Comparison of ENCODE assay signal across 26 cellular contexts in the genomic region with DNA sequence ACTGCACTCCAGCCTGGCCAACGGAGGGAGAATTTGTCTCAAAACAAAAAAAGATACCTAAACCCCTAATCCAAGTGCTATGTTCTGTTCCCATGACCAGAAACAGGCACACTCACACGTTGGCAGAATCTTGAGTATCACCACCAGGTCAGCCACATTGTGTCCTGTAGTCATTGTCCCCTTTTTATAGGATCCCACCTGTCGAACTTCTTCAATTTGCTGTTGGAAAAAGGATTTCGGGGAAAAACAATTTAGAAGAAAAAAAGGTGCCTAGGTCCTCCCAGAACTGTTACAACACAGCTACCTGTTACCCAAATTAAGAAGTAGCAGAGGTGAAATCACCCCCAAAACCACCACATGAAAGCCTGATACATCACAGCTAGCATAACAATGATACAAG. TPM values are rescaled to one million over a fixed set of nuclear protein-coding genes. Genes with fewer than 3 reads are reported as not detected.
A peak's percentile ranks its signal among the peaks of the same experiment; 100 is the strongest.
DNase-seq lines count a peak whose midpoint lies in the region; ATAC-seq and TF ChIP-seq lines count a peak whose summit lies in the region.
"Had no signal": no experiment of that assay in that cellular context is flagged by ENCODE, and none has a peak within 500 bp of the region (broad histone marks: within the 10 kb centered on the region; RNA-seq: fewer than 3 reads in every experiment).

No MANE protein-coding gene starts in this region.

- H3K27ac ChIP-seq in KMS-11: no peak overlapping the region
- H3K27ac ChIP-seq: HL-60, testis, uterus had no signal

- H2AFZ ChIP-seq in KMS-11 (ENCODE audit: low read depth): no peak overlapping the region

- 0 out of 2 replicates have a peak overlapping the region, but pooled peaks have one; percentile 79 for H3K4me2 ChIP-seq in KMS-11

- no peaks in the 10 kb centered on the region for H3K36me3 Mint-ChIP-seq in activated T-cell treated with anti-CD3 and anti-CD28 coated beads, Interleukin-2, amount 50 U/mL, for 24 hours (ENCODE audit: low read depth)
- H3K36me3 Mint-ChIP-seq in activated naive CD8-positive, alpha-beta T cell treated with anti-CD3 and anti-CD28 coated beads for 36 hours: peaks cover 63% of the 10 kb centered on the region
- H3K36me3 Mint-ChIP-seq in nephron progenitor cell (ENCODE audit: low read depth): peaks cover 59% of the 10 kb centered on the region

- peaks cover 72% of the 10 kb centered on the region for H3K36me3 ChIP-seq in KMS-11 (ENCODE audit: insufficient read depth)
- H3K36me3 ChIP-seq: uterus had no signal

- DNase-seq in activated T-cell treated with anti-CD3 and anti-CD28 coated beads, Interleukin-2, amount 50 U/mL, for 24 hours: peak; percentile 20
- DNase-seq in activated T-cell treated with anti-CD3 and anti-CD28 coated beads, Interleukin-2, amount 50 U/mL, for 48 hours: no peak
- no peak for DNase-seq in activated naive CD8-positive, alpha-beta T cell treated with anti-CD3 and anti-CD28 coated beads for 36 hours
- DNase-seq in nephron progenitor cell: no peak
- DNase-seq in kidney glomerular epithelial cell (lab: John Stamatoyannopoulos, UW): no peak
- DNase-seq in MV-4-11 (lab: John Stamatoyannopoulos, UW): no peak
- DNase-seq: effector CD4-positive, alpha-beta T cell; H7; NCI-H1092; NCI-H187; NCI-H2171 treated with DMSO at 0.1 percent for 48 hours; NCI-H526; stimulated activated CD4-positive, alpha-beta T cell treated with anti-CD3 and anti-CD28 coated beads, Interleukin-1b, Interleukin-23, amount 100 ng/mL, for 48 hours; testis; uterus had no signal

- peaks cover 63% of the 10 kb centered on the region for H3K79me2 ChIP-seq in KMS-11 (ENCODE audit: insufficient read depth, low read depth)

- no peak overlapping the region for H3K9ac ChIP-seq in KMS-11

- H3K4me1 ChIP-seq in KMS-11 (ENCODE audit: low read depth, poor library complexity, severe bottlenecking): peaks cover 49% of the 10 kb centered on the region

- H3K27me3 Mint-ChIP-seq in activated T-cell treated with anti-CD3 and anti-CD28 coated beads, Interleukin-2, amount 50 U/mL, for 24 hours: no peaks in the 10 kb centered on the region
- no peaks in the 10 kb centered on the region for H3K27me3 Mint-ChIP-seq in activated naive CD8-positive, alpha-beta T cell treated with anti-CD3 and anti-CD28 coated beads for 36 hours
- no peaks in the 10 kb centered on the region for H3K27me3 Mint-ChIP-seq in nephron progenitor cell (ENCODE audit: low read depth, poor library complexity)

- no peak overlapping the region for H3K4me3 ChIP-seq in KMS-11 (IDR thresholded peaks at IDR 0.05; ENCODE audit: insufficient read depth, low read depth, low read length)
- H3K4me3 ChIP-seq: testis, uterus had no signal

- no peak overlapping the region for H3K4me3 Mint-ChIP-seq in activated T-cell treated with anti-CD3 and anti-CD28 coated beads, Interleukin-2, amount 50 U/mL, for 24 hours
- H3K4me3 Mint-ChIP-seq in activated naive CD8-positive, alpha-beta T cell treated with anti-CD3 and anti-CD28 coated beads for 36 hours: no peak overlapping the region
- H3K4me3 Mint-ChIP-seq in nephron progenitor cell: no peak overlapping the region

- ATAC-seq in GM21526 (IDR thresholded peaks at IDR 0.05; ENCODE audit: low FRiP score, unreplicated experiment): no peak

- no peak for TF ChIP-seq CTCF in KMS-11 (conservative IDR thresholded peaks at IDR 0.05; ENCODE audit: low read depth, low read length)
- no peak for TF ChIP-seq CTCF in nephron progenitor cell (IDR thresholded peaks at IDR 0.05)

- no peaks in the 10 kb centered on the region for H3K9me3 Mint-ChIP-seq in activated T-cell treated with anti-CD3 and anti-CD28 coated beads, Interleukin-2, amount 50 U/mL, for 24 hours
- peaks cover 2% of the 10 kb centered on the region for H3K9me3 Mint-ChIP-seq in activated naive CD8-positive, alpha-beta T cell treated with anti-CD3 and anti-CD28 coated beads for 36 hours
- H3K9me3 Mint-ChIP-seq in nephron progenitor cell: no peaks in the 10 kb centered on the region

- H3K27me3 ChIP-seq in KMS-11 (ENCODE audit: insufficient read depth, low read depth): no peaks in the 10 kb centered on the region
- H3K27me3 ChIP-seq: testis, uterus had no signal

- H4K20me1 ChIP-seq in KMS-11 (ENCODE audit: insufficient read depth): no peaks in the 10 kb centered on the region

- no peak overlapping the region for H3K27ac Mint-ChIP-seq in activated T-cell treated with anti-CD3 and anti-CD28 coated beads, Interleukin-2, amount 50 U/mL, for 24 hours
- peak overlapping the region; percentile 81 for H3K27ac Mint-ChIP-seq in activated naive CD8-positive, alpha-beta T cell treated with anti-CD3 and anti-CD28 coated beads for 36 hours
- H3K27ac Mint-ChIP-seq in nephron progenitor cell: peak overlapping the region; percentile 45

- peaks cover 38% of the 10 kb centered on the region for H3K4me1 Mint-ChIP-seq in activated T-cell treated with anti-CD3 and anti-CD28 coated beads, Interleukin-2, amount 50 U/mL, for 24 hours (ENCODE audit: low read depth)
- H3K4me1 Mint-ChIP-seq in activated naive CD8-positive, alpha-beta T cell treated with anti-CD3 and anti-CD28 coated beads for 36 hours: peaks cover 33% of the 10 kb centered on the region
- H3K4me1 Mint-ChIP-seq in nephron progenitor cell: peaks cover 8% of the 10 kb centered on the region

RNA-seq across cellular contexts. Expression of gene ILF2, which starts 3.4 kb away (rescaled TPM):
- 100 to 1,000 TPM; 419 to 431 TPM for total RNA-seq in activated naive CD8-positive, alpha-beta T cell treated with anti-CD3 and anti-CD28 coated beads for 36 hours

RNA-seq across cellular contexts. Expression of gene SNAPIN, which starts 8.9 kb away (rescaled TPM):
- 10 to 100 TPM; 32.9 to 34.7 TPM for total RNA-seq in activated naive CD8-positive, alpha-beta T cell treated with anti-CD3 and anti-CD28 coated beads for 36 hours

RNA-seq across cellular contexts. Expression of gene NPR1, which starts 11.0 kb away (rescaled TPM):
- total RNA-seq in activated naive CD8-positive, alpha-beta T cell treated with anti-CD3 and anti-CD28 coated beads for 36 hours: under 1 TPM in 1 of 2 experiments, not detected in 1; 0.06 TPM
- total RNA-seq: Daoy, LHCN-M2, RPMI7951, SK-MEL-5 had no signal

RNA-seq across cellular contexts. Expression of gene CHTOP, which starts 33.6 kb away (rescaled TPM):
- 10 to 100 TPM; 94.3 to 98.1 TPM for total RNA-seq in activated naive CD8-positive, alpha-beta T cell treated with anti-CD3 and anti-CD28 coated beads for 36 hours

RNA-seq across cellular contexts. Expression of gene S100A1, which starts 39.2 kb away (rescaled TPM):
- total RNA-seq in activated naive CD8-positive, alpha-beta T cell treated with anti-CD3 and anti-CD28 coated beads for 36 hours: not detected
- total RNA-seq: A673, fibroblast of villous mesenchyme, lung microvascular endothelial cell, pulmonary artery endothelial cell had no signal
